In genomic region chr7:7099584-7100014, GRCh38 we compare ENCODE assay signal across 8 cellular contexts.
A peak's percentile ranks its signal among the peaks of the same experiment; 100 is the strongest.
DNase-seq lines count a peak whose midpoint lies in the region; ATAC-seq and TF ChIP-seq lines count a peak whose summit lies in the region.

No MANE protein-coding gene starts in this region.

- POLR2A ChIA-PET in MCF 10A (lab: Yijun Ruan, JAX), result interaction anchor here (0.6 to 10.9 kb wide), 30 partner anchors 11 to 666 kb away, joined by 3 to 119 read pairs (median 4); partner anchors contain the start of genes C1GALT1, DAGLB and UMAD1

- H3K4me3 Mint-ChIP-seq in MCF 10A (ENCODE audit: unreplicated experiment), result no peak overlapping the region

- DNase-seq in CMK (ENCODE audit: low read depth) (peak; percentile 73), MG63 (peak; percentile 86), MCF 10A (ENCODE audit: unreplicated experiment) (peak; percentile 95), iris pigment epithelial cell (ENCODE audit: low read depth) (peak; percentile 94), suprapubic skin (ENCODE audit: low spot score in 2 of 2) (peak; percentile 80 to 85), DMS79 (lab: John Stamatoyannopoulos, UW) (no peak)
- DNase-seq in activated T-cell treated with anti-CD3 and anti-CD28 coated beads, Interleukin-2, amount 50 U/mL, for 1 hour, result no peak

- no peaks in the 10 kb centered on the region for H3K27me3 Mint-ChIP-seq in MCF 10A (ENCODE audit: insufficient read depth, unreplicated experiment)

- H3K9me3 Mint-ChIP-seq in MCF 10A (ENCODE audit: unreplicated experiment), result no peaks in the 10 kb centered on the region

- H3K27me3 ChIP-seq in MG63 (no peaks in the 10 kb centered on the region), suprapubic skin (no peaks in the 10 kb centered on the region)

- WGBS in suprapubic skin, result 0% methylated on average over 1 of the region's 1 CpG

- H3K9me3 ChIP-seq in MG63, result no peaks in the 10 kb centered on the region
- no peaks in the 10 kb centered on the region for H3K9me3 ChIP-seq in suprapubic skin

- peak overlapping the region; percentile 86 for H3K27ac ChIP-seq in suprapubic skin

- intact Hi-C loops in MCF 10A (cut with micrococcal nuclease), result loop anchor here (5.0 kb wide), 2 partner anchors 132 to 163 kb away; no protein-coding TSS in a partner anchor

- TF ChIP-seq CTCF in MCF 10A (IDR thresholded peaks at IDR 0.05; ENCODE audit: unreplicated experiment) (no peak), suprapubic skin (IDR thresholded peaks at IDR 0.05) (no peak)

- no peak for TF ChIP-seq EP300 in suprapubic skin (IDR thresholded peaks at IDR 0.05)

- no peaks in the 10 kb centered on the region for H3K36me3 ChIP-seq in MG63
- H3K36me3 ChIP-seq in suprapubic skin, result no peaks in the 10 kb centered on the region

- no peaks in the 10 kb centered on the region for H3K36me3 Mint-ChIP-seq in MCF 10A (ENCODE audit: insufficient read depth, unreplicated experiment)

- ATAC-seq in HG03039 (IDR thresholded peaks at IDR 0.05; ENCODE audit: unreplicated experiment), result no peak

- peak overlapping the region; percentile 28 for H3K27ac Mint-ChIP-seq in MCF 10A (ENCODE audit: low read depth, unreplicated experiment)

- peaks cover 32% of the 10 kb centered on the region for H3K4me1 Mint-ChIP-seq in MCF 10A (ENCODE audit: insufficient read depth, unreplicated experiment)

- H3K4me3 ChIP-seq in MG63, result no peak overlapping the region
- H3K4me3 ChIP-seq in suprapubic skin, result no peak overlapping the region

- BruUV-seq in MCF 10A (replicated peaks; lab: Mats Ljungman, UMichigan), result no TSS peak

- CTCF ChIA-PET in MCF 10A (lab: Yijun Ruan, JAX), result interaction anchor here (0.6 to 10.2 kb wide), 19 partner anchors 8 to 665 kb away, joined by 3 to 111 read pairs (median 3); partner anchors contain the start of gene C1GALT1

- peaks cover 34% of the 10 kb centered on the region for H3K4me1 ChIP-seq in suprapubic skin

- no peak for TF ChIP-seq POLR2A in suprapubic skin (IDR thresholded peaks at IDR 0.05)

Comparison
In these comparisons a context has a peak if more than half of its experiments do, and no peak if none do; other contexts are left out.
1. DNase-seq: peak in CMK (single experiment), MG63 (single experiment), MCF 10A (single experiment), iris pigment epithelial cell (single experiment) and suprapubic skin (2 of 2); none in activated T-cell treated with anti-CD3 and anti-CD28 coated beads, Interleukin-2, amount 50 U/mL, for 1 hour (single experiment) and DMS79 (single experiment).